18 cellular contexts compared by ENCODE assay signal in the genomic region with DNA sequence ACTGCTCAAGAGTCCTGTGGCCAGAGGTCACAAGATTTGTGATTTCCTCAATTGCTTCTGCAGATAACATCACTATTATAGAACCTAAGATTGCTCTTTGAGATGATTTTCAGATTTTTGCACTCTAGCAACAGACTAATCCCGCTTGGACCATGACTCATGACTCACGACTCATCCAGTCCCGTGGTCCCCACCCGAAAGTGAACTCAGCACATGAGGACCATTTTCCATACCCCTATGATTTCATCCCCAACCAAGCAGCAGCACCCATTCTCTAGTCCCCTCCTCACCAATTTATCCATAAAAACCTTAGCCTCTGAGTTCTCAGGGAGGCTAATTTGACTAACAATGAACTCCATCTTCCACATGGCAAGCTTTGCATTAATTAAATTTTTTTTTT.
"Had no signal": no experiment of that assay in that cellular context is flagged by ENCODE, and none has a peak within 500 bp of the region (broad histone marks: within the 10 kb centered on the region; RNA-seq: fewer than 3 reads in every experiment).

No MANE protein-coding gene starts in this region.

- DNase-seq: activated B cell treated with CpG ODN at 0.5 μM for 24 hours; activated CD4-positive, alpha-beta memory T cell treated with anti-CD3 and anti-CD28 coated beads, Interleukin-2, amount 10 ng/mL, durations not matched to agents 7 days and 5 days; activated CD4-positive, alpha-beta T cell treated with anti-CD3 and anti-CD28 coated beads for 4 hours; activated naive CD4-positive, alpha-beta T cell treated with anti-CD3 and anti-CD28 coated beads, Interleukin-2, amount 50 U/mL, for 16 hours; activated T-cell treated with anti-CD3 and anti-CD28 coated beads, Interleukin-2, amount 50 U/mL, for 24 hours; adrenal gland; effector CD4-positive, alpha-beta T cell; immature natural killer cell; left ventricle myocardium superior; mesendoderm; naive thymus-derived CD4-positive, alpha-beta T cell; stimulated activated CD4-positive, alpha-beta T cell treated with anti-CD3 and anti-CD28 coated beads, Interleukin-12 subunit alpha, Interleukin-12 subunit beta, amount 100 ng/mL, for 4 hours; stomach; testis had no signal

- H3K36me3 ChIP-seq: adrenal gland, prostate gland, right atrium auricular region, stomach had no signal

- H3K4me3 Mint-ChIP-seq: activated B cell treated with CpG ODN at 0.5 μM for 24 hours; activated CD4-positive, alpha-beta memory T cell treated with anti-CD3 and anti-CD28 coated beads, Interleukin-2, amount 10 ng/mL, durations not matched to agents 7 days and 5 days; activated T-cell treated with anti-CD3 and anti-CD28 coated beads, Interleukin-2, amount 50 U/mL, for 24 hours; immature natural killer cell; naive thymus-derived CD4-positive, alpha-beta T cell; T-helper 2 cell treated with Interferon-gamma antibody and Interleukin-4, amounts not matched to agents 5 μg/mL and 100 μg/mL, for 36 hours; type B pancreatic cell had no signal

- H3K4me1 ChIP-seq: adrenal gland, prostate gland, right atrium auricular region, testis had no signal

- H3K4me3 ChIP-seq: adrenal gland, prostate gland, right atrium auricular region, stomach, testis had no signal

- H3K4me1 Mint-ChIP-seq: activated B cell treated with CpG ODN at 0.5 μM for 24 hours; activated CD4-positive, alpha-beta memory T cell treated with anti-CD3 and anti-CD28 coated beads, Interleukin-2, amount 10 ng/mL, durations not matched to agents 7 days and 5 days; immature natural killer cell; naive thymus-derived CD4-positive, alpha-beta T cell had no signal

- H3K9me3 Mint-ChIP-seq: activated B cell treated with CpG ODN at 0.5 μM for 24 hours; activated CD4-positive, alpha-beta memory T cell treated with anti-CD3 and anti-CD28 coated beads, Interleukin-2, amount 10 ng/mL, durations not matched to agents 7 days and 5 days; T-helper 2 cell treated with Interferon-gamma antibody and Interleukin-4, amounts not matched to agents 5 μg/mL and 100 μg/mL, for 36 hours; type B pancreatic cell had no signal

- H3K9me3 ChIP-seq: adrenal gland, prostate gland, testis had no signal

- H3K27ac Mint-ChIP-seq: activated B cell treated with CpG ODN at 0.5 μM for 24 hours; activated CD4-positive, alpha-beta memory T cell treated with anti-CD3 and anti-CD28 coated beads, Interleukin-2, amount 10 ng/mL, durations not matched to agents 7 days and 5 days; activated T-cell treated with anti-CD3 and anti-CD28 coated beads, Interleukin-2, amount 50 U/mL, for 24 hours; immature natural killer cell; naive thymus-derived CD4-positive, alpha-beta T cell; T-helper 2 cell treated with Interferon-gamma antibody and Interleukin-4, amounts not matched to agents 5 μg/mL and 100 μg/mL, for 36 hours; type B pancreatic cell had no signal

- ATAC-seq: left ventricle myocardium superior; naive thymus-derived CD4-positive, alpha-beta T cell had no signal

- H3K27me3 Mint-ChIP-seq: activated B cell treated with CpG ODN at 0.5 μM for 24 hours; activated CD4-positive, alpha-beta memory T cell treated with anti-CD3 and anti-CD28 coated beads, Interleukin-2, amount 10 ng/mL, durations not matched to agents 7 days and 5 days; type B pancreatic cell had no signal

- H3K27ac ChIP-seq: adrenal gland, prostate gland, right atrium auricular region, stomach, testis had no signal

- H3K36me3 Mint-ChIP-seq: immature natural killer cell; naive thymus-derived CD4-positive, alpha-beta T cell; type B pancreatic cell had no signal
